25 cellular contexts compared by ENCODE assay signal in the genomic region with DNA sequence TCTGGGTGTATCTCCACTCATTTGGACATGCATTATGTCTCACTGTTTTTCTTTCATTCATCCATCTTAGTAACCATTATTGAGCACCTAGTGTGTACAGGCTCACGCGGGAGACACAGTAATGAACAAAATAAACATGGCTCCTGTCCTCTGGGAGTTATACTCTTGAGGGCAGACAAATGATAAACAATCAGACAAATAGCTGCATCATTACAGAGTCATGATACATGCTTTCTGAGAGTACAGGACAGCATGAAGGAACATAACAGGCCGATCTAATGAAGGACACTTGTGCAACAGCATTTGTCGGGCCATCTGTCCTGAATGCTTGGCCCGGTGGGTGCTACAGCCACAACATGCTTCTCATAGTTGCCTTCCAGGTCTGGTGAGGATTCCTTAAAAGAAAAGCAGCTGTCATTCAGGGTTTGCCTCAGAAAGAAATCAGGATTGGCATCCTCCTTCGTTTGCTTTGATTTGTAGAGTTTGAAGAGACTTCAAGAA.
"Had no signal": no experiment of that assay in that cellular context is flagged by ENCODE, and none has a peak within 500 bp of the region (broad histone marks: within the 10 kb centered on the region; RNA-seq: fewer than 3 reads in every experiment).

No MANE protein-coding gene starts in this region.

- H3K4me1 ChIP-seq: colonic mucosa, foreskin keratinocyte, thyroid gland, uterus had no signal

- H3K4me1 Mint-ChIP-seq: memory B cell; stimulated activated effector memory CD8-positive, alpha-beta T cell treated with anti-CD3 and anti-CD28 coated beads, Interleukin-12 subunit alpha, Interleukin-12 subunit beta, amount 100 ng/mL, for 72 hours had no signal

- H3K9me3 Mint-ChIP-seq: neural crest cell; stimulated activated effector memory CD8-positive, alpha-beta T cell treated with anti-CD3 and anti-CD28 coated beads, Interleukin-12 subunit alpha, Interleukin-12 subunit beta, amount 100 ng/mL, for 72 hours had no signal

- H3K36me3 Mint-ChIP-seq: memory B cell; naive thymus-derived CD8-positive, alpha-beta T cell; stimulated activated effector memory CD8-positive, alpha-beta T cell treated with anti-CD3 and anti-CD28 coated beads, Interleukin-12 subunit alpha, Interleukin-12 subunit beta, amount 100 ng/mL, for 72 hours had no signal

- H3K27me3 ChIP-seq: colonic mucosa, esophagus squamous epithelium, foreskin keratinocyte, hepatocyte, pancreas, suprapubic skin, thyroid gland, upper lobe of left lung, uterus had no signal

- DNase-seq: colonic mucosa; dermis blood vessel endothelial cell; esophagus squamous epithelium; foreskin keratinocyte; head of caudate nucleus; kidney; left cardiac atrium; left ventricle myocardium inferior; lower lobe of right lung; naive thymus-derived CD8-positive, alpha-beta T cell; nucleus accumbens; pancreas; right cardiac atrium; stimulated activated CD4-positive, alpha-beta T cell treated with anti-CD3 and anti-CD28 coated beads, Interleukin-4, amount 100 ng/mL, for 1 hour; stimulated activated CD8-positive, alpha-beta memory T cell treated with anti-CD3 and anti-CD28 coated beads, Interleukin-4, amount 100 ng/mL, for 48 hours; stimulated activated naive CD8-positive, alpha-beta T cell treated with anti-CD3 and anti-CD28 coated beads, Interleukin-15, Interleukin-2, amounts not matched to agents 100 U/mL and 50 U/mL, for 24 hours; thyroid gland; upper lobe of left lung; uterus had no signal

- H3K9me3 ChIP-seq: colonic mucosa, esophagus squamous epithelium, left ventricle myocardium inferior, lower lobe of right lung, pancreas, suprapubic skin, thyroid gland, upper lobe of left lung, uterus had no signal

- H3K36me3 ChIP-seq: colonic mucosa, esophagus squamous epithelium, left ventricle myocardium inferior, lower lobe of right lung, pancreas, suprapubic skin, thyroid gland, upper lobe of left lung, uterus had no signal

- H3K27me3 Mint-ChIP-seq: memory B cell, progenitor cell of endocrine pancreas had no signal

- H3K27ac Mint-ChIP-seq: memory B cell; progenitor cell of endocrine pancreas; stimulated activated effector memory CD8-positive, alpha-beta T cell treated with anti-CD3 and anti-CD28 coated beads, Interleukin-12 subunit alpha, Interleukin-12 subunit beta, amount 100 ng/mL, for 72 hours had no signal

- H3K4me3 Mint-ChIP-seq: memory B cell; naive thymus-derived CD8-positive, alpha-beta T cell; neural crest cell; stimulated activated effector memory CD8-positive, alpha-beta T cell treated with anti-CD3 and anti-CD28 coated beads, Interleukin-12 subunit alpha, Interleukin-12 subunit beta, amount 100 ng/mL, for 72 hours had no signal

- H3K4me3 ChIP-seq: colonic mucosa, esophagus squamous epithelium, hepatocyte, left ventricle myocardium inferior, lower lobe of right lung, pancreas, suprapubic skin, thyroid gland, upper lobe of left lung, uterus had no signal
